In genomic region chr12:89092297-89092696, GRCh38 we compare ENCODE assay signal across 17 cellular contexts.
"Had no signal": no experiment of that assay in that cellular context is flagged by ENCODE, and none has a peak within 500 bp of the region (broad histone marks: within the 10 kb centered on the region; RNA-seq: fewer than 3 reads in every experiment).

No MANE protein-coding gene starts in this region.

- H3K4me3 ChIP-seq: body of pancreas, lower lobe of right lung, right atrium auricular region had no signal

- H3K4me1 ChIP-seq: right atrium auricular region had no signal

- H3K27me3 Mint-ChIP-seq: progenitor cell of endocrine pancreas had no signal

- ATAC-seq: body of pancreas, left colon, lower lobe of right lung, SK-N-SH treated with all-trans-retinoic acid at 6 μM for 48 hours had no signal

- H3K4me3 Mint-ChIP-seq: nephron, type B pancreatic cell had no signal

- H3K9me3 ChIP-seq: body of pancreas had no signal

- H3K36me3 Mint-ChIP-seq: type B pancreatic cell had no signal

- H3K27me3 ChIP-seq: body of pancreas, right atrium auricular region had no signal

- H3K27ac Mint-ChIP-seq: nephron, progenitor cell of endocrine pancreas, type B pancreatic cell had no signal

- H3K27ac ChIP-seq: body of pancreas, lower lobe of right lung, right atrium auricular region had no signal

- DNase-seq: activated CD8-positive, alpha-beta memory T cell treated with anti-CD3 and anti-CD28 coated beads, Interleukin-2, amount 50 U/mL, for 48 hours; activated gamma-delta T cell; amniotic stem cell; body of pancreas; caudate nucleus; left colon; lower lobe of right lung; nucleus accumbens; SHP77 treated with DMSO at 0.1 percent for 48 hours; stimulated activated naive CD4-positive, alpha-beta T cell treated with Interleukin-2 at 50 U/mL for 16 hours; T-helper 1 cell; T1000 had no signal

- H3K36me3 ChIP-seq: lower lobe of right lung, right atrium auricular region had no signal
